8 cellular contexts compared by ENCODE assay signal in the genomic region with DNA sequence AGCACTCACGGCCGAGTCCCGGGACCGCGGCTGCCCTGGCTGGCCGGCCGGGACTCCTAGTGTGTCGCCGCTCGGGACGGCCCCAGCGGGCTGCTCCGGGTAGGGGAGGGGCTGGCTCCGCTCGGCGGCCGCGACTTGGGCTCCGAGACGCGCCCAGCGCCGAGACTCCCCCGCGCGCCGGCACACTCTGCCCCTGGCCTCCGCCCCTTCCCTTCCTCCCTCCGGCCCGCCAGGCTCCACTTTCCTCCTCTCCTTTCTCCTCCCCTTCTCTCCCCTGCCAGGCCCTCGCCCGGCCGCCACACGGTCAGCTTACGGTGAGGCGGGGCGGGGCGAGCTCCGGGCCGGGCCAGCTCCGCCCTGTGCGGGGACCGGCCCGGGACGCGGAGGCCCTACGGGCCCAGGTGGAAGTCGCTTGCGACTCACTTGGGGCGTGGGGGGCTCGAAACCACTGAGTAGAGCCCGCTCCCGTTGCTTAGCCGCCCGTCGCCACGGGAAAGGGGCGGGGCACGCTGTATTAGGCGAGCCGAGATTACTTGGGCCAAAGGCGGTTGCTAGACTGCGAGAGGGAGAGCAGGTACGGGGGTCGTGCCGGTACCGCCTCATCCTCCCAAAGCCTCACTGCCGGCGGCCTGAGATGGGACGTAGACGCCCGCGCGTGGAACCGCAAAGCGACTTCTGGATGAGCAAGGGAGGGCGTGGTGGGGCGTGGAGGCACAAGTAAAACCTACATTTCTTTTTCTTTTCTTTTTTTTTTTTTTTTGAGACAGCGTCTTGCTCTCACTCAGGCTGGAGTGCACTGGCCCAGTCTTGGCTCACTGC. TPM values are rescaled to one million over a fixed set of nuclear protein-coding genes. Genes with fewer than 3 reads are reported as not detected.
DNase-seq lines count a peak whose midpoint lies in the region; TF ChIP-seq lines count a peak whose summit lies in the region.

Gene ITGB5 (minus strand): TSS at position 189 of the 819 bp plus-strand sequence. CDS start 365 bp downstream, outside the sequence.

- peak within 1 kb of the TSS; percentile 93 to 96 (median 94) for H3K27ac ChIP-seq in esophagus squamous epithelium

- H3K27me3 ChIP-seq in HAP-1 (ENCODE audit: low read depth) (no peaks in the 10 kb centered on the region), esophagus squamous epithelium (peaks cover 0 to 13% (median 0%) of the 10 kb centered on the region in 4 donors)

- in situ Hi-C loops in HAP-1 (cut with MboI; ENCODE audit: low sequenced_read_pairs), result no loop called here

- no peaks in the 10 kb centered on the region for H3K9me3 ChIP-seq in HAP-1
- no peaks in the 10 kb centered on the region for H3K9me3 ChIP-seq in esophagus squamous epithelium

- H3K4me1 ChIP-seq in HAP-1, result peaks cover 21% of the 10 kb centered on the region
- H3K4me1 ChIP-seq in esophagus squamous epithelium, result peaks cover 17 to 74% (median 23%) of the 10 kb centered on the region in 3 donors

- WGBS in esophagus squamous epithelium, 2 donors, result 4 to 10% methylated on average over 15 to 16 of the region's 79 CpGs

- H3K4me3 ChIP-seq in GM08714 (ENCODE audit: low read length) (peak within 1 kb of the TSS; percentile 57; the same call in 1 of the 2 replicates), HAP-1 (peak within 1 kb of the TSS; percentile 50), esophagus squamous epithelium (peak within 1 kb of the TSS; percentile 51 to 84 (median 72))

- DNase-seq in HAP-1 (ENCODE audit: low spot score in 2 of 2) (peak; percentile 86 to 90), NCI-H2029 (lab: John Stamatoyannopoulos, UW) (peak; percentile 40), activated T-cell treated with anti-CD3 and anti-CD28 coated beads for 48 hours (ENCODE audit: low read depth) (peak; percentile 30), esophagus squamous epithelium (lab: John Stamatoyannopoulos, UW) (no peak), mucosa of gallbladder (ENCODE audit: low spot score) (peak; percentile 74), NCI-H446 treated with DMSO at 0.1 percent for 48 hours (lab: John Stamatoyannopoulos, UW) (no peak)

- peak in 2 of 4 donors; percentile 61 to 75 for TF ChIP-seq POLR2A in esophagus squamous epithelium (IDR thresholded peaks at IDR 0.05)

- no peaks in the 10 kb centered on the region for H3K36me3 ChIP-seq in HAP-1 (replicated peaks)
- no peaks in the 10 kb centered on the region for H3K36me3 ChIP-seq in esophagus squamous epithelium

- intact Hi-C loops in esophagus squamous epithelium (cut with DNase I), result no loop called here

- peak in 1 of 6 experiments; percentile 4 for TF ChIP-seq CTCF in esophagus squamous epithelium (IDR thresholded peaks at IDR 0.05)
- TF ChIP-seq CTCF in subcutaneous adipose tissue (IDR thresholded peaks at IDR 0.05; ENCODE audit: low read depth), result no peak

RNA-seq across cellular contexts. Expression of gene ITGB5, which starts in this region (rescaled TPM):
- total RNA-seq in esophagus squamous epithelium, result 100 to 1,000 TPM in 1 of 4 donors, 10 to 100 TPM in 3; 68.4 to 114 (median 79.7) TPM
- total RNA-seq in mucosa of gallbladder, result 257 TPM
- 100 to 1,000 TPM; 165 to 320 (median 262) TPM for total RNA-seq in subcutaneous adipose tissue

Comparison
In these comparisons a context has a peak if more than half of its experiments do, and no peak if none do; other contexts are left out.
1. DNase-seq: peak in HAP-1 (2 of 2), NCI-H2029 (single experiment), activated T-cell treated with anti-CD3 and anti-CD28 coated beads for 48 hours (single experiment) and mucosa of gallbladder (single experiment); none in esophagus squamous epithelium (single experiment) and NCI-H446 treated with DMSO at 0.1 percent for 48 hours (single experiment).
2. Peak in every context shown above with its lines, with median percentiles within 50 percentile points of each other: H3K4me3 ChIP-seq.